Comparison of ENCODE assay signal across 15 cellular contexts in the genomic region with DNA sequence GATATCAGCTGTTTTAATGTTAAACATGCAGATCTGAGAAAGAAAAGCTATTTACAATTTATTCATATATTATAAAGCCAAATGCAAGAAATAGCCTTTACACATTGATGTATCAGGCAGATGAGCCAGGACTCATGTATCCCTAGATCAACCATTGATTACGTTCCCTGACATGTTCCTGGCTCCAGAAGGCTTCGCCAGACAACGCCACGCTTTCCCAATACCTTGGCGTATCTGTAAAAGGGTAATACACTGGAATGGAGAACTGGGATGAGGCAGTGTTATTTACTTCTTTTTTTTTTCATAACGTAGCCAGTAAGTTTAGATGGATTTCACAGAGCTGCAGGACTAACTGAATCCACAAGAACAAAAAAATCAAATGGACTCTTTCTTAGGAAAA.
DNase-seq lines count a peak whose midpoint lies in the region; ATAC-seq and TF ChIP-seq lines count a peak whose summit lies in the region.
"Had no signal": no experiment of that assay in that cellular context is flagged by ENCODE, and none has a peak within 500 bp of the region (broad histone marks: within the 10 kb centered on the region; RNA-seq: fewer than 3 reads in every experiment).

No MANE protein-coding gene starts in this region.

- H3K9me3 ChIP-seq in GM23248 (ENCODE audit: low read depth): no peaks in the 10 kb centered on the region
- H3K9me3 ChIP-seq: BLaER1 treated with 17β-estradiol and CSF1 and Interleukin-3, amounts not matched to agents 10 nM and 100 nM; HAP-1 had no signal

- H3K27me3 ChIP-seq in GM23248 (replicated peaks; ENCODE audit: insufficient read depth): no peaks in the 10 kb centered on the region
- H3K27me3 ChIP-seq: BLaER1 treated with 17β-estradiol and CSF1 and Interleukin-3, amounts not matched to agents 10 nM and 100 nM had no signal

- no peak for DNase-seq in GM23248
- DNase-seq in fibroblast of mammary gland (ENCODE audit: low read depth): peak; percentile 66
- peak; percentile 66 to 88 for DNase-seq in lower leg skin (ENCODE audit: low spot score in 2 of 2)
- no peak for DNase-seq in sciatic nerve (ENCODE audit: low spot score)
- DNase-seq in 8988T: no peak
- no peak for DNase-seq in T1000 (lab: John Stamatoyannopoulos, UW)
- no peak for DNase-seq in NCI-H1092 (lab: John Stamatoyannopoulos, UW)
- DNase-seq: Calu3; CD8-positive, alpha-beta T cell; DMS79 treated with DMSO at 0.1 percent for 48 hours; GF-D8 had no signal

- H2AFZ ChIP-seq in GM23248: peak overlapping the region; percentile 45; the same call in 1 of the 2 replicates

- H3K27ac ChIP-seq in GM23248: no peak overlapping the region
- H3K27ac ChIP-seq: BLaER1 treated with 17β-estradiol and CSF1 and Interleukin-3, amounts not matched to agents 10 nM and 100 nM had no signal

- peak overlapping the region; percentile 70 for H3K4me2 ChIP-seq in GM23248 (ENCODE audit: unreplicated experiment)
- H3K4me2 ChIP-seq: BLaER1 treated with 17β-estradiol and CSF1 and Interleukin-3, amounts not matched to agents 10 nM and 100 nM had no signal

- no peaks in the 10 kb centered on the region for H3K79me2 ChIP-seq in GM23248 (ENCODE audit: insufficient read depth)

- TF ChIP-seq POLR2A in lower leg skin (IDR thresholded peaks at IDR 0.05): no peak

- peaks cover 37% of the 10 kb centered on the region for H3F3A ChIP-seq in GM23248 (ENCODE audit: insufficient read depth)

- H3K36me3 ChIP-seq in GM23248 (ENCODE audit: low read depth): no peaks in the 10 kb centered on the region
- H3K36me3 ChIP-seq: BLaER1 treated with 17β-estradiol and CSF1 and Interleukin-3, amounts not matched to agents 10 nM and 100 nM; HAP-1 had no signal

- TF ChIP-seq CTCF in fibroblast of mammary gland (conservative IDR thresholded peaks at IDR 0.05; ENCODE audit: control insufficient read depth, insufficient read depth, low read depth, low read length) (no peak), lower leg skin (IDR thresholded peaks at IDR 0.05) (no peak)

- peaks cover 64% of the 10 kb centered on the region for H3K4me1 ChIP-seq in GM23248 (ENCODE audit: insufficient read depth)
- H3K4me1 ChIP-seq: BLaER1 treated with 17β-estradiol and CSF1 and Interleukin-3, amounts not matched to agents 10 nM and 100 nM; HAP-1 had no signal

- ATAC-seq in sciatic nerve (peak; percentile 27), GM19397 (IDR thresholded peaks at IDR 0.05; ENCODE audit: unreplicated experiment) (no peak)
- ATAC-seq: CD8-positive, alpha-beta T cell; HepG2 had no signal

- WGBS in GM23248 (ENCODE audit: low coverage in 1 of 2, low lambda C conversion rate in 2 of 2, missing lambda C conversion rate in 2 of 2), 2 experiments: 55 to 60% methylated on average over 6 of the region's 6 CpGs
- WGBS in lower leg skin, 2 donors: 44 to 54% methylated on average over 6 of the region's 6 CpGs

- H3K9me2 ChIP-seq in GM23248 (ENCODE audit: insufficient read depth): no peaks in the 10 kb centered on the region

- no peak overlapping the region for H3K4me3 ChIP-seq in GM23248
- no peak overlapping the region for H3K4me3 ChIP-seq in fibroblast of mammary gland (ENCODE audit: control insufficient read depth, low read depth, low read length)
- no peak overlapping the region for H3K4me3 ChIP-seq in lower leg skin (ENCODE audit: low read depth, poor library complexity, severe bottlenecking)
- H3K4me3 ChIP-seq: BLaER1 treated with 17β-estradiol and CSF1 and Interleukin-3, amounts not matched to agents 10 nM and 100 nM; HAP-1 had no signal

- H3K9ac ChIP-seq in GM23248: no peak overlapping the region
- H3K9ac ChIP-seq: BLaER1 treated with 17β-estradiol and CSF1 and Interleukin-3, amounts not matched to agents 10 nM and 100 nM had no signal

- in situ Hi-C loops in GM23248 (cut with MboI): no loop called here

- intact Hi-C loops in lower leg skin (cut with DNase I; ENCODE audit: low total_unique reads): no loop called here
- intact Hi-C loops in sciatic nerve (cut with DNase I): no loop called here

- no peaks in the 10 kb centered on the region for H4K20me1 ChIP-seq in GM23248 (ENCODE audit: insufficient read depth)
- H4K20me1 ChIP-seq: BLaER1 treated with 17β-estradiol and CSF1 and Interleukin-3, amounts not matched to agents 10 nM and 100 nM had no signal

Comparison
In these comparisons a context has a peak if more than half of its experiments do, and no peak if none do; other contexts are left out.
1. DNase-seq: peak in fibroblast of mammary gland (single experiment) and lower leg skin (2 of 2); none in GM23248 (single experiment), sciatic nerve (single experiment), 8988T (single experiment), T1000 (single experiment) and NCI-H1092 (single experiment).